ENCODE assay signal across 8 cellular contexts in genomic region chr1:966135-966602, GRCh38. TPM values are rescaled to one million over a fixed set of nuclear protein-coding genes. Genes with fewer than 3 reads are reported as not detected.
A peak's percentile ranks its signal among the peaks of the same experiment; 100 is the strongest.
DNase-seq lines count a peak whose midpoint lies in the region; ATAC-seq and TF ChIP-seq lines count a peak whose summit lies in the region.

TSS of gene PLEKHN1 (plus strand) at chr1:966482. CDS start at chr1:966532, 50 bp downstream.

- no peaks in the 10 kb centered on the region; the same call in 2 of the 3 replicates for H3K4me1 Mint-ChIP-seq in GM23338

- H3K4me3 ChIP-seq in DOHH2 (ENCODE audit: low read length) (peak within 1 kb of the TSS; percentile 63), GM23338 (peak within 1 kb of the TSS; percentile 68), duodenal mucosa (ENCODE audit: low read depth in 1 of 2, low read length in 2 of 2) (peak within 1 kb of the TSS; percentile 68 to 71), muscle layer of colon (ENCODE audit: low read depth in 1 of 2, low read length in 2 of 2) (peak within 1 kb of the TSS; percentile 31 to 65)

- H3K36me3 Mint-ChIP-seq in GM23338 (ENCODE audit: low read depth) = peaks cover 2% of the 10 kb centered on the region; the same call in 1 of the 3 replicates

- no peaks in the 10 kb centered on the region for H3K9me3 Mint-ChIP-seq in GM23338

- H3K27ac Mint-ChIP-seq in GM23338 = no peak within 1 kb of the TSS

- H3K27me3 Mint-ChIP-seq in GM23338 (ENCODE audit: insufficient read depth, low read depth, poor library complexity) = peaks cover 43% of the 10 kb centered on the region

- peak within 1 kb of the TSS; percentile 63; the same call in 1 of the 2 replicates for H2AFZ ChIP-seq in GM23338

- H3F3A ChIP-seq in DOHH2 (ENCODE audit: control insufficient read depth, insufficient read depth) = no peaks in the 10 kb centered on the region; the same call in 1 of the 2 replicates
- peaks cover 7% of the 10 kb centered on the region for H3F3A ChIP-seq in GM23338 (replicated peaks; ENCODE audit: low read depth)

- TF ChIP-seq CTCF in DOHH2 (IDR thresholded peaks at IDR 0.05; ENCODE audit: low read depth, low read length, poor library complexity, severe bottlenecking) (no peak), GM23338 (conservative IDR thresholded peaks at IDR 0.05; ENCODE audit: low read depth in 2 of 2) (no peak)

- no peaks in the 10 kb centered on the region; the same call in 1 of the 2 replicates for H3K9me3 ChIP-seq in DOHH2 (ENCODE audit: control insufficient read depth, insufficient read depth, low read length)
- no peaks in the 10 kb centered on the region for H3K9me3 ChIP-seq in duodenal mucosa (ENCODE audit: control insufficient read depth in 1 of 2, low read length in 2 of 2)
- no peaks in the 10 kb centered on the region for H3K9me3 ChIP-seq in muscle layer of colon (ENCODE audit: low read length)

- H4K20me1 ChIP-seq in DOHH2 (ENCODE audit: control insufficient read depth, insufficient read depth, low read depth, low read length) (no peaks in the 10 kb centered on the region), GM23338 (replicated peaks; ENCODE audit: insufficient read depth) (0 out of 2 replicates have a peak, but pooled peaks cover 2% of the 10 kb centered on the region)

- H3K4me2 ChIP-seq in DOHH2 (ENCODE audit: low read length) (peak within 1 kb of the TSS; percentile 78), GM23338 (peak within 1 kb of the TSS; percentile 92)

- H3K4me1 ChIP-seq in DOHH2 (ENCODE audit: control insufficient read depth, low read length) = peaks cover 14% of the 10 kb centered on the region
- no peaks in the 10 kb centered on the region; the same call in 1 of the 2 replicates for H3K4me1 ChIP-seq in GM23338 (ENCODE audit: insufficient read depth)
- H3K4me1 ChIP-seq in duodenal mucosa (ENCODE audit: control insufficient read depth in 1 of 2, insufficient read depth in 2 of 2, low read length in 2 of 2) = peaks cover 7 to 22% of the 10 kb centered on the region in 2 donors
- no peaks in the 10 kb centered on the region for H3K4me1 ChIP-seq in muscle layer of colon (ENCODE audit: insufficient read depth, low read length)

- ATAC-seq in GM23338 = peak; percentile 74
- ATAC-seq in HG03378 (IDR thresholded peaks at IDR 0.05; ENCODE audit: unreplicated experiment) = no peak

- H3K27me3 ChIP-seq in DOHH2 (ENCODE audit: control insufficient read depth, low read length) = 0 out of 2 replicates have a peak, but pooled peaks cover 4% of the 10 kb centered on the region
- H3K27me3 ChIP-seq in GM23338 (ENCODE audit: insufficient read depth) = peaks cover 40% of the 10 kb centered on the region
- peaks cover 20 to 22% of the 10 kb centered on the region in 2 donors for H3K27me3 ChIP-seq in duodenal mucosa (ENCODE audit: control insufficient read depth in 1 of 2, insufficient read depth in 2 of 2, low read length in 2 of 2)
- H3K27me3 ChIP-seq in muscle layer of colon (ENCODE audit: control insufficient read depth in 1 of 2, insufficient read depth in 2 of 2, low read length in 2 of 2) = peaks cover 17 to 45% of the 10 kb centered on the region in 2 donors

- DNase-seq in GM23338 (ENCODE audit: low spot score) = peak; percentile 72
- DNase-seq in RPMI8226 = peak; percentile 89
- DNase-seq in cerebellar nuclear complex (lab: John Stamatoyannopoulos, UW) = no peak
- no peak for DNase-seq in SKM-1 treated with dmso at 0.1 percent for 144 hours (lab: John Stamatoyannopoulos, UW; ENCODE audit: unreplicated experiment)

- H3K4me3 Mint-ChIP-seq in GM23338 = peak within 1 kb of the TSS; percentile 64; the same call in 2 of the 3 replicates

- H3K27ac ChIP-seq in DOHH2 (ENCODE audit: low read depth, low read length) (no peak within 1 kb of the TSS), GM23338 (ENCODE audit: low read depth) (no peak within 1 kb of the TSS), duodenal mucosa (ENCODE audit: low read depth, low read length) (peak within 1 kb of the TSS; percentile 73), muscle layer of colon (ENCODE audit: low read depth, low read length) (no peak within 1 kb of the TSS)

- H3K79me2 ChIP-seq in DOHH2 (ENCODE audit: control insufficient read depth, low read length) = no peaks in the 10 kb centered on the region
- H3K79me2 ChIP-seq in GM23338 (replicated peaks; ENCODE audit: insufficient read depth) = no peaks in the 10 kb centered on the region

- no peaks in the 10 kb centered on the region for H3K36me3 ChIP-seq in DOHH2 (ENCODE audit: control insufficient read depth, low read length)
- H3K36me3 ChIP-seq in GM23338 (ENCODE audit: insufficient read depth) = no peaks in the 10 kb centered on the region
- H3K36me3 ChIP-seq in duodenal mucosa (ENCODE audit: control insufficient read depth in 1 of 2, insufficient read depth in 2 of 2, low read length in 2 of 2) = no peaks in the 10 kb centered on the region
- no peaks in the 10 kb centered on the region for H3K36me3 ChIP-seq in muscle layer of colon (ENCODE audit: insufficient read depth, low read length)

- H3K9ac ChIP-seq in duodenal mucosa (ENCODE audit: low read depth in 1 of 2, low read length in 2 of 2) (peak within 1 kb of the TSS; percentile 52 to 65), muscle layer of colon (ENCODE audit: low read length) (no peak within 1 kb of the TSS)

- H3K9me2 ChIP-seq in DOHH2 (replicated peaks; ENCODE audit: control insufficient read depth, low read length) (no peaks in the 10 kb centered on the region), GM23338 (ENCODE audit: insufficient read depth) (no peaks in the 10 kb centered on the region)

TF ChIP-seq in GM23338, 12 proteins besides CTCF, POLR2A, EP300 and RAD21:
- TF ChIP-seq EZH2 (IDR thresholded peaks at IDR 0.05; ENCODE audit: low read depth, unreplicated experiment) (peak; percentile 31), ETS1 (IDR thresholded peaks at IDR 0.05) (no peak)

RNA-seq across cellular contexts. Expression of gene PLEKHN1, which starts in this region (rescaled TPM):
- total RNA-seq in GM23338 (2014; rRNA removed; shearing (Covaris generic)) = 2.2 and 3.3 TPM in 2 replicates
- polyA plus RNA-seq in GM23338 (2016; fragmentation: Nextera tagmentation; extraction: Ambion mirVana) = 0.94 and 1.4 TPM in 2 replicates

Comparison
In these comparisons a context has a peak if more than half of its experiments do, and no peak if none do; other contexts are left out.
1. DNase-seq: peak in GM23338 (single experiment) and RPMI8226 (single experiment); none in cerebellar nuclear complex (0 of 2) and SKM-1 treated with dmso at 0.1 percent for 144 hours (single experiment).
2. Peak in every context shown above with its lines, with median percentiles within 50 percentile points of each other: H3K4me3 ChIP-seq.